Comparison of ENCODE assay signal across 8 cellular contexts in genomic region chr3:70982274-70982673, GRCh38.
DNase-seq lines count a peak whose midpoint lies in the region; ATAC-seq and TF ChIP-seq lines count a peak whose summit lies in the region.

No MANE protein-coding gene starts in this region.

- H3K27me3 ChIP-seq in upper lobe of right lung: no peaks in the 10 kb centered on the region

- H3K9me3 ChIP-seq in upper lobe of right lung: no peaks in the 10 kb centered on the region

- H3K36me3 Mint-ChIP-seq in central memory CD8-positive, alpha-beta T cell (ENCODE audit: insufficient read depth): peaks cover 42% of the 10 kb centered on the region
- peaks cover 25% of the 10 kb centered on the region for H3K36me3 Mint-ChIP-seq in mesothelial cell of epicardium

- DNase-seq in Right ventricle myocardium superior (no peak), cardiac septum (ENCODE audit: low spot score) (no peak), mesothelial cell of epicardium (ENCODE audit: low spot score in 2 of 2, unreplicated experiment in 2 of 2) (no peak), upper lobe of right lung (no peak), NCI-H2107 (lab: John Stamatoyannopoulos, UW) (no peak), glomerular visceral epithelial cell (ENCODE audit: extremely low spot score) (no peak)
- no peak for DNase-seq in central memory CD8-positive, alpha-beta T cell (ENCODE audit: low spot score in 2 of 2)

- H3K4me3 Mint-ChIP-seq in central memory CD8-positive, alpha-beta T cell: no peak overlapping the region
- peak overlapping the region; percentile 10 for H3K4me3 Mint-ChIP-seq in mesothelial cell of epicardium

- ATAC-seq in Right ventricle myocardium superior (ENCODE audit: poor library complexity) (peak; percentile 36), upper lobe of right lung (no peak), GM21390 (IDR thresholded peaks at IDR 0.05; ENCODE audit: unreplicated experiment) (no peak)
- ATAC-seq in central memory CD8-positive, alpha-beta T cell (replicated peaks; ENCODE audit: extremely low read depth, poor library complexity, severe bottlenecking): no peak

- H3K4me1 ChIP-seq in upper lobe of right lung: peaks cover 44% of the 10 kb centered on the region

- peaks cover 35% of the 10 kb centered on the region for H3K36me3 ChIP-seq in upper lobe of right lung

- TF ChIP-seq CTCF in mesothelial cell of epicardium (IDR thresholded peaks at IDR 0.05; ENCODE audit: unreplicated experiment) (no peak), upper lobe of right lung (IDR thresholded peaks at IDR 0.05) (no peak)

- H3K27ac ChIP-seq in upper lobe of right lung: peak overlapping the region; percentile 89

- H3K4me1 Mint-ChIP-seq in central memory CD8-positive, alpha-beta T cell: peaks cover 29% of the 10 kb centered on the region
- peaks cover 75% of the 10 kb centered on the region for H3K4me1 Mint-ChIP-seq in mesothelial cell of epicardium

- peak overlapping the region; percentile 73 for H3K27ac Mint-ChIP-seq in central memory CD8-positive, alpha-beta T cell (ENCODE audit: low read depth)
- peak overlapping the region; percentile 100 for H3K27ac Mint-ChIP-seq in mesothelial cell of epicardium

- intact Hi-C loops in Right ventricle myocardium superior (cut with DNase I): no loop called here
- intact Hi-C loops in cardiac septum (cut with DNase I): loop anchor here (5.0 kb wide), 2 partner anchors 80 to 120 kb away; no protein-coding TSS in a partner anchor
- intact Hi-C loops in upper lobe of right lung (cut with DNase I): no loop called here

- H3K4me3 ChIP-seq in upper lobe of right lung: no peak overlapping the region

- H3K27me3 Mint-ChIP-seq in central memory CD8-positive, alpha-beta T cell: no peaks in the 10 kb centered on the region
- no peaks in the 10 kb centered on the region for H3K27me3 Mint-ChIP-seq in mesothelial cell of epicardium (ENCODE audit: low read depth)

- no peaks in the 10 kb centered on the region for H3K9me3 Mint-ChIP-seq in central memory CD8-positive, alpha-beta T cell
- no peaks in the 10 kb centered on the region for H3K9me3 Mint-ChIP-seq in mesothelial cell of epicardium
